19 cellular contexts compared by ENCODE assay signal in genomic region chr6:39330476-39330875, GRCh38. TPM values are rescaled to one million over a fixed set of nuclear protein-coding genes. Genes with fewer than 3 reads are reported as not detected.
DNase-seq lines count a peak whose midpoint lies in the region; ATAC-seq, FAIRE-seq and TF ChIP-seq lines count a peak whose summit lies in the region.
"Had no signal": no experiment of that assay in that cellular context is flagged by ENCODE, and none has a peak within 500 bp of the region (broad histone marks: within the 10 kb centered on the region; RNA-seq: fewer than 3 reads in every experiment).

No MANE protein-coding gene starts in this region.

- peaks cover 0 to 2% of the 10 kb centered on the region in 2 donors for H3K9me3 Mint-ChIP-seq in stimulated activated naive B cell treated with anti-CD40 and anti-IgM and Interleukin-4, amounts not matched to agents 10 μg/mL and 1 μg/mL and 100 μg/mL, for 72 hours
- H3K9me3 Mint-ChIP-seq: activated B cell treated with CpG ODN at 0.5 μM for 24 hours, GM23338 had no signal

- H3K4me1 Mint-ChIP-seq in stimulated activated naive B cell treated with anti-CD40 and anti-IgM and Interleukin-4, amounts not matched to agents 10 μg/mL and 1 μg/mL and 100 μg/mL, for 72 hours: peaks cover 9 to 22% of the 10 kb centered on the region in 2 donors
- H3K4me1 Mint-ChIP-seq: GM23338 had no signal

- no peak overlapping the region for H2AFZ ChIP-seq in GM12878 (ENCODE audit: control insufficient read depth, low read depth, low read length)
- H2AFZ ChIP-seq: GM23338 had no signal

- 62% methylated on average over 3 of the region's 3 CpGs for WGBS in GM12878 (ENCODE audit: insufficient coverage, insufficient replicate concordance, low lambda C conversion rate, missing lambda C conversion rate)

- peak overlapping the region; percentile 90 for H3K27ac Mint-ChIP-seq in stimulated activated naive B cell treated with anti-CD40 and anti-IgM and Interleukin-4, amounts not matched to agents 10 μg/mL and 1 μg/mL and 100 μg/mL, for 72 hours
- H3K27ac Mint-ChIP-seq: activated B cell treated with CpG ODN at 0.5 μM for 24 hours; activated naive CD8-positive, alpha-beta T cell; GM23338 had no signal

- in situ Hi-C loops in GM12878 (cut with MboI): no loop called here

- H3K9me3 ChIP-seq in GM12878 (replicated peaks; ENCODE audit: control insufficient read depth, insufficient read depth, low read length): no peaks in the 10 kb centered on the region
- H3K9me3 ChIP-seq: Caco-2 had no signal

- ATAC-seq in GM12878 (peak; percentile 14; the same call in 1 of the 3 replicates), HG03342 (IDR thresholded peaks at IDR 0.05; ENCODE audit: unreplicated experiment) (no peak)
- ATAC-seq in stimulated activated naive B cell treated with anti-CD40 and anti-IgM and Interleukin-4, amounts not matched to agents 10 μg/mL and 1 μg/mL and 100 μg/mL, for 72 hours (replicated peaks): peak; percentile 28 to 38
- ATAC-seq: esophagus mucosa, GM23338, SK-N-SH treated with all-trans-retinoic acid at 6 μM for 48 hours had no signal

- peaks cover 19 to 27% of the 10 kb centered on the region in 2 donors for H3K27me3 Mint-ChIP-seq in stimulated activated naive B cell treated with anti-CD40 and anti-IgM and Interleukin-4, amounts not matched to agents 10 μg/mL and 1 μg/mL and 100 μg/mL, for 72 hours

- no peak for TF ChIP-seq POLR2A in GM12878 (IDR thresholded peaks at IDR 0.05; ENCODE audit: low read depth, low read length)
- no peak for TF ChIP-seq POLR2A in erythroblast (IDR thresholded peaks at IDR 0.05; ENCODE audit: low read length)

- no peaks in the 10 kb centered on the region for H3K36me3 ChIP-seq in GM12878 (ENCODE audit: control insufficient read depth in 2 of 2, insufficient read depth in 2 of 2, low read length in 1 of 2)

- H4K20me1 ChIP-seq in GM12878 (ENCODE audit: control insufficient read depth, insufficient read depth): no peaks in the 10 kb centered on the region

- SMC1A ChIA-PET in GM12878 (lab: Charles Lee; ENCODE audit: uncharacterized antibody, unreplicated experiment): no interaction called here

- TF ChIP-seq RAD21 in GM12878 (IDR thresholded peaks at IDR 0.05; ENCODE audit: insufficient read depth, low read depth, low read length): no peak

- H3K9ac ChIP-seq in GM12878 (ENCODE audit: control insufficient read depth, insufficient read depth, low read length): no peak overlapping the region

- H3K4me2 ChIP-seq in GM12878 (ENCODE audit: control insufficient read depth, insufficient read depth): no peak overlapping the region
- H3K4me2 ChIP-seq: GM23338, smooth muscle cell had no signal

- H3K36me3 Mint-ChIP-seq in stimulated activated naive B cell treated with anti-CD40 and anti-IgM and Interleukin-4, amounts not matched to agents 10 μg/mL and 1 μg/mL and 100 μg/mL, for 72 hours: no peaks in the 10 kb centered on the region
- H3K36me3 Mint-ChIP-seq: activated naive CD8-positive, alpha-beta T cell had no signal

- no peak overlapping the region for H3K27ac ChIP-seq in GM12878 (ENCODE audit: control insufficient read depth, insufficient read depth)
- H3K27ac ChIP-seq: 22Rv1 had no signal

- FAIRE-seq in GM12878 (lab: Jason Lieb, UNC): no peak

- RAD21 ChIA-PET in GM12878 (lab: Charles Lee; ENCODE audit: unreplicated experiment): no interaction called here

- BruUV-seq in GM12878 (replicated peaks; lab: Mats Ljungman, UMichigan): no TSS peak

- peak; percentile 68 for DNase-seq in DMS 273 (lab: John Stamatoyannopoulos, UW; ENCODE audit: unreplicated experiment)
- no peak for DNase-seq in DMS 273 treated with DMSO at 0.1 percent for 48 hours (lab: John Stamatoyannopoulos, UW)
- DNase-seq in NCI-H1694 treated with DMSO at 0.1 percent for 48 hours (lab: John Stamatoyannopoulos, UW): peak; percentile 15
- DNase-seq in GM12878 (ENCODE audit: low read depth, low spot score): no peak
- no peak for DNase-seq in stimulated activated naive B cell treated with anti-CD40 and anti-IgM and Interleukin-4, amounts not matched to agents 10 μg/mL and 1 μg/mL and 100 μg/mL, for 72 hours
- no peak for DNase-seq in erythroblast (lab: John Stamatoyannopoulos, UW)
- DNase-seq in NOMO-1 (lab: John Stamatoyannopoulos, UW; ENCODE audit: unreplicated experiment in 2 of 2): no peak
- DNase-seq: activated B cell treated with CpG ODN at 0.5 μM for 24 hours, Caco-2 had no signal

- H3K4me3 ChIP-seq in GM12878: no peak overlapping the region
- H3K4me3 ChIP-seq: GM23338, smooth muscle cell had no signal

- TF ChIP-seq CTCF in GM12878 (IDR thresholded peaks at IDR 0.05 in 2 of 3, conservative IDR thresholded peaks at IDR 0.05 in 1 of 3; ENCODE audit: control insufficient read depth in 2 of 3, extremely low read depth in 1 of 3, insufficient read depth in 1 of 3, low read depth in 3 of 3, low read length in 3 of 3): no peak

- H3K4me3 Mint-ChIP-seq in stimulated activated naive B cell treated with anti-CD40 and anti-IgM and Interleukin-4, amounts not matched to agents 10 μg/mL and 1 μg/mL and 100 μg/mL, for 72 hours: peak overlapping the region in 1 of 2 donors; percentile 59
- H3K4me3 Mint-ChIP-seq: activated B cell treated with CpG ODN at 0.5 μM for 24 hours; activated naive CD8-positive, alpha-beta T cell; GM23338 had no signal

- H3K4me1 ChIP-seq in GM12878 (ENCODE audit: control insufficient read depth, insufficient read depth, low read length): peaks cover 7% of the 10 kb centered on the region
- H3K4me1 ChIP-seq: Caco-2 had no signal

- no peaks in the 10 kb centered on the region for H3K27me3 ChIP-seq in GM12878 (replicated peaks in 1 of 2; ENCODE audit: control insufficient read depth in 2 of 2, insufficient read depth in 2 of 2, low read length in 1 of 2)

- no peak for TF ChIP-seq EP300 in GM12878 (IDR thresholded peaks at IDR 0.05; ENCODE audit: borderline replicate concordance in 1 of 2, control insufficient read depth in 1 of 2, low read depth in 2 of 2, low read length in 2 of 2)

- POLR2A ChIA-PET in GM12878 (lab: Charles Lee): no interaction called here

- CTCF ChIA-PET in GM12878 (lab: Yijun Ruan, JAX): no interaction called here

- H3K79me2 ChIP-seq in GM12878 (ENCODE audit: control insufficient read depth, insufficient read depth, low read length): no peaks in the 10 kb centered on the region

- intact Hi-C loops in GM12878 (cut with micrococcal nuclease; ENCODE audit: unreplicated experiment): no loop called here

TF ChIP-seq in GM12878, 131 proteins besides CTCF, POLR2A, EP300 and RAD21 (continues in another document):
- TF ChIP-seq NKRF (conservative IDR thresholded peaks at IDR 0.05): no peak

RNA-seq across cellular contexts. Expression of gene KCNK16, which starts 8.0 kb away (rescaled TPM):
- total RNA-seq in GM12878 (2013; cell fraction: nucleolus; rRNA removed): not detected in 2 replicates
- total RNA-seq in GM12878 (2014; rRNA removed) (not detected in 2 replicates), GM12878 (2014; rRNA removed; fragmentation: Illumina TruSeq; extraction: Trizol) (not detected in 2 replicates), GM12878 (2021) (not detected in 2 replicates)
- polyA plus RNA-seq in GM12878 (2011; ENCODE audit: low read depth): not detected
- polyA plus RNA-seq in GM12878 (2011; rRNA removed) (not detected in 2 replicates), GM12878 (2014; fragmentation: Illumina TruSeq; extraction: Trizol) (not detected in 2 replicates), GM12878 (2014; fragmentation: Nextera tagmentation; extraction: Ambion mirVana) (not detected), GM12878 (2014; rRNA removed) (not detected in 2 replicates), GM12878 (2016; fragmentation: Nextera tagmentation; extraction: Ambion mirVana) (not detected)
- not detected in 2 replicates for polyA plus RNA-seq in GM12878 (2011; cell fraction: cytosol; rRNA removed)
- polyA plus RNA-seq in GM12878 (2011; cell fraction: nucleus; rRNA removed): not detected in 2 replicates
- not detected in 2 replicates for polyA plus RNA-seq in GM12878 (2012)
- not detected in 2 replicates for polyA minus RNA-seq in GM12878 (2011; rRNA and poly(A)+ RNA removed)
- polyA minus RNA-seq in GM12878 (2011; cell fraction: cytosol; rRNA and poly(A)+ RNA removed): not detected in 2 replicates
- not detected in 2 replicates for polyA minus RNA-seq in GM12878 (2011; cell fraction: nucleus; rRNA and poly(A)+ RNA removed)
- total RNA-seq: activated B cell treated with CpG ODN at 0.5 μM for 24 hours, Caco-2, cerebellum, esophagus mucosa, GM23338, liver, smooth muscle cell, temporal lobe had no signal
- polyA plus RNA-seq: GM23338, liver, smooth muscle cell had no signal

RNA-seq across cellular contexts. Expression of gene KCNK17, which starts 16.3 kb away (rescaled TPM):
- not detected in 2 replicates for total RNA-seq in GM12878 (2013; cell fraction: nucleolus; rRNA removed)
- not detected in 2 replicates for total RNA-seq in GM12878 (2014; rRNA removed)
- not detected in 2 replicates for total RNA-seq in GM12878 (2014; rRNA removed; fragmentation: Illumina TruSeq; extraction: Trizol)
- total RNA-seq in GM12878 (2021): not detected in 2 replicates
- not detected for polyA plus RNA-seq in GM12878 (2011; ENCODE audit: low read depth)
- not detected in 2 replicates for polyA plus RNA-seq in GM12878 (2011; rRNA removed)
- not detected in 2 replicates for polyA plus RNA-seq in GM12878 (2011; cell fraction: cytosol; rRNA removed)
- polyA plus RNA-seq in GM12878 (2011; cell fraction: nucleus; rRNA removed): not detected in 2 replicates
- not detected in 2 replicates for polyA plus RNA-seq in GM12878 (2012)
- polyA plus RNA-seq in GM12878 (2014; fragmentation: Illumina TruSeq; extraction: Trizol): not detected in 2 replicates
- polyA plus RNA-seq in GM12878 (2014; fragmentation: Nextera tagmentation; extraction: Ambion mirVana): not detected
- polyA plus RNA-seq in GM12878 (2014; rRNA removed): not detected in 2 replicates
- polyA plus RNA-seq in GM12878 (2016; fragmentation: Nextera tagmentation; extraction: Ambion mirVana): not detected
- polyA minus RNA-seq in GM12878 (2011; rRNA and poly(A)+ RNA removed): not detected in 2 replicates
- not detected in 2 replicates for polyA minus RNA-seq in GM12878 (2011; cell fraction: cytosol; rRNA and poly(A)+ RNA removed)
- not detected in 2 replicates for polyA minus RNA-seq in GM12878 (2011; cell fraction: nucleus; rRNA and poly(A)+ RNA removed)
- total RNA-seq: activated B cell treated with CpG ODN at 0.5 μM for 24 hours, Caco-2, smooth muscle cell, temporal lobe had no signal
- polyA plus RNA-seq: smooth muscle cell had no signal

Comparison
In these comparisons a context has a peak if more than half of its experiments do, and no peak if none do; other contexts are left out.
1. DNase-seq: peak in DMS 273 (single experiment) and NCI-H1694 treated with DMSO at 0.1 percent for 48 hours (single experiment); none in DMS 273 treated with DMSO at 0.1 percent for 48 hours (single experiment), GM12878 (single experiment), stimulated activated naive B cell treated with anti-CD40 and anti-IgM and Interleukin-4, amounts not matched to agents 10 μg/mL and 1 μg/mL and 100 μg/mL, for 72 hours (single experiment), erythroblast (0 of 2) and NOMO-1 (0 of 2).